ENCODE assay signal across 13 cellular contexts in genomic region chr16:8950580-8951077, GRCh38. TPM values are rescaled to one million over a fixed set of nuclear protein-coding genes. Genes with fewer than 3 reads are reported as not detected.
A peak's percentile ranks its signal among the peaks of the same experiment; 100 is the strongest.
DNase-seq lines count a peak whose midpoint lies in the region; ATAC-seq, FAIRE-seq and TF ChIP-seq lines count a peak whose summit lies in the region.
"Had no signal": no experiment of that assay in that cellular context is flagged by ENCODE, and none has a peak within 500 bp of the region (broad histone marks: within the 10 kb centered on the region; RNA-seq: fewer than 3 reads in every experiment).

No MANE protein-coding gene starts in this region.

- peak overlapping the region; percentile 25 for H3K27ac Mint-ChIP-seq in activated CD8-positive, alpha-beta T cell treated with anti-CD3 and anti-CD28 coated beads, Interleukin-2, amount 10 ng/mL, durations not matched to agents 7 days and 5 days
- H3K27ac Mint-ChIP-seq in activated CD8-positive, alpha-beta T cell treated with anti-CD3 and anti-CD28 coated beads for 36 hours = no peak overlapping the region
- H3K27ac Mint-ChIP-seq: stimulated activated naive CD8-positive, alpha-beta T cell treated with anti-CD3 and anti-CD28 coated beads, Interleukin-15, Interleukin-2, amounts not matched to agents 100 ng/mL and 50 ng/mL, for 24 hours had no signal

- H3K79me2 ChIP-seq in K562 (ENCODE audit: control insufficient read depth, insufficient read depth, low read length) (peaks cover 94% of the 10 kb centered on the region), smooth muscle cell (ENCODE audit: low read depth) (peaks cover 95% of the 10 kb centered on the region)

- no peak for TF ChIP-seq EP300 in K562 (IDR thresholded peaks at IDR 0.05; ENCODE audit: low read length)

- H3K4me1 ChIP-seq in K562 (replicated peaks in 1 of 2; ENCODE audit: control insufficient read depth in 2 of 2, insufficient read depth in 2 of 2, low read length in 2 of 2) (peaks cover 16 to 30% of the 10 kb centered on the region in 2 experiments), iPS-15b (ENCODE audit: control insufficient read depth, insufficient read depth, low read length) (peaks cover 20% of the 10 kb centered on the region), smooth muscle cell (ENCODE audit: low read depth) (peaks cover 32% of the 10 kb centered on the region), prostate gland (replicated peaks) (no peaks in the 10 kb centered on the region)

- no peak for DNase-seq in activated CD8-positive, alpha-beta T cell treated with anti-CD3 and anti-CD28 coated beads, Interleukin-2, amount 10 ng/mL, durations not matched to agents 7 days and 5 days
- no peak for DNase-seq in activated CD8-positive, alpha-beta T cell treated with anti-CD3 and anti-CD28 coated beads for 36 hours
- DNase-seq in K562 (ENCODE audit: extremely low read depth in 1 of 4, low spot score in 3 of 4) = no peak
- no peak for DNase-seq in smooth muscle cell (lab: John Stamatoyannopoulos, UW; ENCODE audit: unreplicated experiment)
- no peak for DNase-seq in SIG-M5 treated with dmso at 0.1 percent for 504 hours (lab: John Stamatoyannopoulos, UW; ENCODE audit: unreplicated experiment)
- DNase-seq in activated CD4-positive, alpha-beta T cell treated with anti-CD3 and anti-CD28 coated beads, Interleukin-2, amount 50 U/mL, for 48 hours = no peak
- no peak for DNase-seq in prostate gland (ENCODE audit: low spot score)
- DNase-seq: 8988T; activated CD4-positive, alpha-beta T cell treated with anti-CD3 and anti-CD28 coated beads, Interleukin-2, amount 10 ng/mL, durations not matched to agents 24 days and 14 days; activated naive CD4-positive, alpha-beta T cell treated with anti-CD3 and anti-CD28 coated beads, Interleukin-2, amount 50 U/mL, for 16 hours; NCI-H526 treated with DMSO at 0.1 percent for 48 hours had no signal

- no peak for TF ChIP-seq RAD21 in K562 (CRISPR knock-in tag; conservative IDR thresholded peaks at IDR 0.05 in 1 of 2, IDR thresholded peaks at IDR 0.05 in 1 of 2)

- H2AFZ ChIP-seq in K562 (ENCODE audit: low read depth, low read length) = no peak overlapping the region
- H2AFZ ChIP-seq in smooth muscle cell (ENCODE audit: low read depth) = no peak overlapping the region

- BruUV-seq in K562 (replicated peaks; lab: Mats Ljungman, UMichigan) = no TSS peak

- H3F3A ChIP-seq in smooth muscle cell (ENCODE audit: low read depth) = peaks cover 22% of the 10 kb centered on the region

- POLR2A ChIA-PET in activated CD8-positive, alpha-beta T cell treated with anti-CD3 and anti-CD28 coated beads, Interleukin-2, amount 10 ng/mL, durations not matched to agents 7 days and 5 days (lab: Charles Lee) = interaction anchor here (1.1 kb wide), 2 partner anchors 14 to 82 kb away, joined by 3 to 5 read pairs; partner anchors contain the start of gene CARHSP1
- POLR2A ChIA-PET in activated CD8-positive, alpha-beta T cell treated with anti-CD3 and anti-CD28 coated beads for 36 hours (lab: Charles Lee) = interaction anchor here (0.6 to 2.1 kb wide), 7 partner anchors 9 to 156 kb away, joined by 3 to 8 read pairs (median 4); no protein-coding TSS in a partner anchor
- POLR2A ChIA-PET in K562 (lab: Yijun Ruan, JAX) = interaction anchor here (1.0 to 5.6 kb wide), 4 partner anchors 8 to 143 kb away, joined by 3 to 60 read pairs (median 4); no protein-coding TSS in a partner anchor

- in situ Hi-C loops in K562 (cut with MboI) = no loop called here

- intact Hi-C loops in activated CD8-positive, alpha-beta T cell treated with anti-CD3 and anti-CD28 coated beads for 36 hours (cut with micrococcal nuclease) = no loop called here
- intact Hi-C loops in K562 (cut with micrococcal nuclease) (no loop called here), prostate gland (cut with DNase I) (loop anchor here (10.0 kb wide), 1 partner anchor 156 kb away; the partner anchor contains the start of genes PMM2 and TMEM186)

- H3K9me3 Mint-ChIP-seq in activated CD8-positive, alpha-beta T cell treated with anti-CD3 and anti-CD28 coated beads, Interleukin-2, amount 10 ng/mL, durations not matched to agents 7 days and 5 days (ENCODE audit: insufficient read depth) = no peaks in the 10 kb centered on the region
- no peaks in the 10 kb centered on the region for H3K9me3 Mint-ChIP-seq in activated CD8-positive, alpha-beta T cell treated with anti-CD3 and anti-CD28 coated beads for 36 hours
- H3K9me3 Mint-ChIP-seq: activated CD4-positive, alpha-beta T cell treated with anti-CD3 and anti-CD28 coated beads, Interleukin-2, amount 10 ng/mL, durations not matched to agents 24 days and 14 days; stimulated activated naive CD8-positive, alpha-beta T cell treated with anti-CD3 and anti-CD28 coated beads, Interleukin-15, Interleukin-2, amounts not matched to agents 100 ng/mL and 50 ng/mL, for 24 hours had no signal

- TF ChIP-seq POLR2A in K562 (conservative IDR thresholded peaks at IDR 0.05) (no peak), prostate gland (IDR thresholded peaks at IDR 0.05) (no peak)

- no peak overlapping the region for H3K4me3 ChIP-seq in K562
- no peak overlapping the region for H3K4me3 ChIP-seq in iPS-15b (ENCODE audit: low read depth, low read length)
- H3K4me3 ChIP-seq in smooth muscle cell = no peak overlapping the region
- no peak overlapping the region for H3K4me3 ChIP-seq in prostate gland

- H3K4me1 Mint-ChIP-seq in activated CD8-positive, alpha-beta T cell treated with anti-CD3 and anti-CD28 coated beads, Interleukin-2, amount 10 ng/mL, durations not matched to agents 7 days and 5 days (ENCODE audit: low read depth) = peaks cover 78% of the 10 kb centered on the region
- H3K4me1 Mint-ChIP-seq in activated CD8-positive, alpha-beta T cell treated with anti-CD3 and anti-CD28 coated beads for 36 hours (ENCODE audit: low read depth) = peaks cover 86% of the 10 kb centered on the region

- H3K9me3 ChIP-seq in K562 (replicated peaks; ENCODE audit: control insufficient read depth, insufficient read depth, low read depth, low read length) (no peaks in the 10 kb centered on the region), iPS-15b (ENCODE audit: control insufficient read depth, insufficient read depth, low read length) (no peaks in the 10 kb centered on the region), smooth muscle cell (replicated peaks; ENCODE audit: low read depth) (no peaks in the 10 kb centered on the region), prostate gland (no peaks in the 10 kb centered on the region)

- H3K27me3 Mint-ChIP-seq in activated CD8-positive, alpha-beta T cell treated with anti-CD3 and anti-CD28 coated beads, Interleukin-2, amount 10 ng/mL, durations not matched to agents 7 days and 5 days (ENCODE audit: low read depth) = no peaks in the 10 kb centered on the region
- no peaks in the 10 kb centered on the region for H3K27me3 Mint-ChIP-seq in activated CD8-positive, alpha-beta T cell treated with anti-CD3 and anti-CD28 coated beads for 36 hours
- H3K27me3 Mint-ChIP-seq: activated CD4-positive, alpha-beta T cell treated with anti-CD3 and anti-CD28 coated beads, Interleukin-2, amount 10 ng/mL, durations not matched to agents 24 days and 14 days; stimulated activated naive CD8-positive, alpha-beta T cell treated with anti-CD3 and anti-CD28 coated beads, Interleukin-15, Interleukin-2, amounts not matched to agents 100 ng/mL and 50 ng/mL, for 24 hours had no signal

- peaks cover 15% of the 10 kb centered on the region for H3K36me3 Mint-ChIP-seq in activated CD8-positive, alpha-beta T cell treated with anti-CD3 and anti-CD28 coated beads, Interleukin-2, amount 10 ng/mL, durations not matched to agents 7 days and 5 days (ENCODE audit: low read depth)
- H3K36me3 Mint-ChIP-seq in activated CD8-positive, alpha-beta T cell treated with anti-CD3 and anti-CD28 coated beads for 36 hours (ENCODE audit: low read depth) = peaks cover 6% of the 10 kb centered on the region

- CTCF ChIA-PET in activated CD8-positive, alpha-beta T cell treated with anti-CD3 and anti-CD28 coated beads, Interleukin-2, amount 10 ng/mL, durations not matched to agents 7 days and 5 days (lab: Charles Lee) = interaction anchor here (0.5 to 7.9 kb wide), 3 partner anchors 14 to 58 kb away, joined by 3 to 66 read pairs (median 24); no protein-coding TSS in a partner anchor
- CTCF ChIA-PET in activated CD8-positive, alpha-beta T cell treated with anti-CD3 and anti-CD28 coated beads for 36 hours (lab: Charles Lee) = interaction anchor here (1.0 to 8.5 kb wide), 3 partner anchors 8 to 14 kb away, joined by 3 to 72 read pairs (median 3); no protein-coding TSS in a partner anchor
- CTCF ChIA-PET in K562 (lab: Yijun Ruan, JAX; ENCODE audit: low intra/inter-chr PET ratio) = no interaction called here

- ATAC-seq in activated CD8-positive, alpha-beta T cell treated with anti-CD3 and anti-CD28 coated beads, Interleukin-2, amount 10 ng/mL, durations not matched to agents 7 days and 5 days = no peak
- no peak for ATAC-seq in activated CD8-positive, alpha-beta T cell treated with anti-CD3 and anti-CD28 coated beads for 36 hours
- peak; percentile 10 for ATAC-seq in K562

- peak overlapping the region in 1 of 2 experiments; percentile 13; a peak in 1 of 4 replicates for H3K9ac ChIP-seq in K562 (ENCODE audit: insufficient read depth in 1 of 2, low read depth in 2 of 2, low read length in 2 of 2)
- peak overlapping the region; percentile 49 for H3K9ac ChIP-seq in iPS-15b (ENCODE audit: low read depth, low read length)
- H3K9ac ChIP-seq in smooth muscle cell (ENCODE audit: low read depth) = peak overlapping the region; percentile 48

- no peaks in the 10 kb centered on the region for H3K27me3 ChIP-seq in K562 (ENCODE audit: control insufficient read depth in 2 of 2, insufficient read depth in 2 of 2, low read length in 2 of 2)
- no peaks in the 10 kb centered on the region for H3K27me3 ChIP-seq in iPS-15b (ENCODE audit: control insufficient read depth, insufficient read depth, low read length)
- no peaks in the 10 kb centered on the region for H3K27me3 ChIP-seq in smooth muscle cell (ENCODE audit: low read depth)
- no peaks in the 10 kb centered on the region for H3K27me3 ChIP-seq in prostate gland (replicated peaks; ENCODE audit: insufficient read depth)

- no peak overlapping the region for H3K4me3 Mint-ChIP-seq in activated CD8-positive, alpha-beta T cell treated with anti-CD3 and anti-CD28 coated beads, Interleukin-2, amount 10 ng/mL, durations not matched to agents 7 days and 5 days
- H3K4me3 Mint-ChIP-seq in activated CD8-positive, alpha-beta T cell treated with anti-CD3 and anti-CD28 coated beads for 36 hours = no peak overlapping the region
- H3K4me3 Mint-ChIP-seq: activated CD4-positive, alpha-beta T cell treated with anti-CD3 and anti-CD28 coated beads, Interleukin-2, amount 10 ng/mL, durations not matched to agents 24 days and 14 days; stimulated activated naive CD8-positive, alpha-beta T cell treated with anti-CD3 and anti-CD28 coated beads, Interleukin-15, Interleukin-2, amounts not matched to agents 100 ng/mL and 50 ng/mL, for 24 hours had no signal

- H3K9me1 ChIP-seq in K562 (ENCODE audit: control insufficient read depth, insufficient read depth, low read length) = peaks cover 27% of the 10 kb centered on the region

- H3K36me3 ChIP-seq in K562 (ENCODE audit: control insufficient read depth, insufficient read depth, low read length) (no peaks in the 10 kb centered on the region; the same call in 1 of the 3 replicates), iPS-15b (ENCODE audit: control insufficient read depth, insufficient read depth, low read length) (no peaks in the 10 kb centered on the region), smooth muscle cell (ENCODE audit: low read depth) (no peaks in the 10 kb centered on the region), prostate gland (no peaks in the 10 kb centered on the region)

- 72% methylated on average over 11 of the region's 11 CpGs for WGBS in K562 (ENCODE audit: insufficient coverage, low coverage, missing lambda C conversion rate)
- WGBS in smooth muscle cell (ENCODE audit: low lambda C conversion rate) = 55% methylated on average over 11 of the region's 11 CpGs
- 75% methylated on average over 11 of the region's 11 CpGs for WGBS in prostate gland

- no peak overlapping the region for H3K4me2 ChIP-seq in K562 (ENCODE audit: insufficient read depth, low read length)
- peak overlapping the region; percentile 64 for H3K4me2 ChIP-seq in smooth muscle cell

- peak; percentile 6 for FAIRE-seq in K562 (lab: Jason Lieb, UNC)

- H4K20me1 ChIP-seq in K562 (replicated peaks; ENCODE audit: control insufficient read depth, insufficient read depth, low read length) (peaks cover 82% of the 10 kb centered on the region), smooth muscle cell (ENCODE audit: low read depth) (peaks cover 95% of the 10 kb centered on the region)

- H3K27ac ChIP-seq in K562 (ENCODE audit: extremely low read depth, low read depth, low read length) (no peak overlapping the region), smooth muscle cell (ENCODE audit: low read depth) (peak overlapping the region; percentile 67), prostate gland (no peak overlapping the region)

- no peak for TF ChIP-seq CTCF in activated CD8-positive, alpha-beta T cell treated with anti-CD3 and anti-CD28 coated beads for 36 hours (IDR thresholded peaks at IDR 0.05)
- TF ChIP-seq CTCF in K562 (IDR thresholded peaks at IDR 0.05 in 2 of 3, conservative IDR thresholded peaks at IDR 0.05 in 1 of 3; ENCODE audit: insufficient read depth in 2 of 3, low read depth in 1 of 3, low read length in 3 of 3) = no peak
- no peak for TF ChIP-seq CTCF in smooth muscle cell (IDR thresholded peaks at IDR 0.05; ENCODE audit: borderline replicate concordance, insufficient read depth, poor library complexity, severe bottlenecking)
- no peak for TF ChIP-seq CTCF in prostate gland (IDR thresholded peaks at IDR 0.05)

RNA-seq across cellular contexts. Expression of gene USP7, which starts 13.1 kb away (rescaled TPM):
- total RNA-seq in activated CD8-positive, alpha-beta T cell treated with anti-CD3 and anti-CD28 coated beads, Interleukin-2, amount 10 ng/mL, durations not matched to agents 7 days and 5 days = 100 to 1,000 TPM; 134 to 144 TPM
- 100 to 1,000 TPM; 155 to 163 TPM for total RNA-seq in activated CD8-positive, alpha-beta T cell treated with anti-CD3 and anti-CD28 coated beads for 36 hours
- 244 and 295 TPM in 2 replicates for total RNA-seq in K562 (2011; cell fraction: chromatin; rRNA removed; ENCODE audit: low replicate concordance)
- total RNA-seq in K562 (2011; cell fraction: nucleolus; rRNA removed) = 93.6 and 101 TPM in 2 replicates
- total RNA-seq in K562 (2011; cell fraction: nucleoplasm; rRNA removed) = 137 and 186 TPM in 2 replicates
- 57.9 and 62.9 TPM in 2 replicates for total RNA-seq in K562 (2014; rRNA removed)
- 57.2 and 70.7 TPM in 2 replicates for total RNA-seq in K562 (2014; rRNA removed; fragmentation: Illumina TruSeq; extraction: Trizol)
- total RNA-seq in K562 (2015; rRNA removed; fragmentation: Illumina TruSeq; extraction: Trizol) = 57.2 and 59.0 TPM in 2 replicates
- 122 and 145 TPM in 2 replicates for total RNA-seq in K562 (2021)
- 41.3 and 61.6 TPM in 2 replicates for polyA plus RNA-seq in K562 (2011; rRNA removed)
- 7.9 and 16.6 TPM in 2 replicates for polyA plus RNA-seq in K562 (2011; cell fraction: cytosol; rRNA removed)
- 99.3 and 104 TPM in 2 replicates for polyA plus RNA-seq in K562 (2011; cell fraction: nucleus; rRNA removed)
- polyA plus RNA-seq in K562 (2012) = 52.2 and 73.8 TPM in 2 replicates
- 99.4 and 105 TPM in 2 replicates for polyA plus RNA-seq in K562 (2014; fragmentation: Illumina TruSeq; extraction: Trizol)
- polyA plus RNA-seq in K562 (2014; fragmentation: Nextera tagmentation; extraction: Ambion mirVana) = 10 to 100 TPM; 17.1 to 27.2 TPM
- 59.8 and 67.5 TPM in 2 replicates for polyA plus RNA-seq in K562 (2014; rRNA removed)
- 81.7 and 93.4 TPM in 2 replicates for polyA minus RNA-seq in K562 (2011; rRNA and poly(A)+ RNA removed)
- 52.1 and 68.3 TPM in 2 replicates for polyA minus RNA-seq in K562 (2011; cell fraction: cytosol; rRNA and poly(A)+ RNA removed)
- polyA minus RNA-seq in K562 (2011; cell fraction: nucleus; rRNA and poly(A)+ RNA removed) = 61.3 and 130 TPM in 2 replicates
- total RNA-seq in smooth muscle cell = 50.7 and 60.8 TPM in 2 replicates
- polyA plus RNA-seq in smooth muscle cell = 52.1 and 55.6 TPM in 2 replicates
- 10 to 100 TPM; 60.2 to 84.9 TPM for total RNA-seq in prostate gland
